Comparison of ENCODE assay signal across 1 cellular context in the genomic region with DNA sequence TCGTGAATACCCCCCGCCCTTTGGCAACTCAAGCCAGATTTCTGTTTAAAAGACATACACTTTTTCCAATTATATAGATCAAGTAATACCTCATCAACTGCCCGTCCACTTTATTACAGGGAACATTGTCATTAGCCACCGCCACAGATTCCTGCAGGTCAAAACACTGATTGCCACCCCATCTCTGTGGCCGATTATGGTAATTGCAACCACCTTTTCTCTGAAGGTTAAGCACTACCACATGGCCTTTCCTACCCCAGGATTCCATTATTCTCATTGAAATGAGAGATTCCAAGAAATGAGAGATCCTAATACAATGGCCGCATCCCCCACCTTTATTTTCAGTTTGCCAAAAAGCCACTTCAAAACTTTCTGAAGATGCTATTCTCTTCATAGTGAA.
TF ChIP-seq lines count a peak whose summit lies in the region.

No MANE protein-coding gene starts in this region.

TF ChIP-seq in HepG2, 621 proteins besides CTCF, POLR2A, EP300 and RAD21 (continued from another document):
- TF ChIP-seq, protein P1, sequence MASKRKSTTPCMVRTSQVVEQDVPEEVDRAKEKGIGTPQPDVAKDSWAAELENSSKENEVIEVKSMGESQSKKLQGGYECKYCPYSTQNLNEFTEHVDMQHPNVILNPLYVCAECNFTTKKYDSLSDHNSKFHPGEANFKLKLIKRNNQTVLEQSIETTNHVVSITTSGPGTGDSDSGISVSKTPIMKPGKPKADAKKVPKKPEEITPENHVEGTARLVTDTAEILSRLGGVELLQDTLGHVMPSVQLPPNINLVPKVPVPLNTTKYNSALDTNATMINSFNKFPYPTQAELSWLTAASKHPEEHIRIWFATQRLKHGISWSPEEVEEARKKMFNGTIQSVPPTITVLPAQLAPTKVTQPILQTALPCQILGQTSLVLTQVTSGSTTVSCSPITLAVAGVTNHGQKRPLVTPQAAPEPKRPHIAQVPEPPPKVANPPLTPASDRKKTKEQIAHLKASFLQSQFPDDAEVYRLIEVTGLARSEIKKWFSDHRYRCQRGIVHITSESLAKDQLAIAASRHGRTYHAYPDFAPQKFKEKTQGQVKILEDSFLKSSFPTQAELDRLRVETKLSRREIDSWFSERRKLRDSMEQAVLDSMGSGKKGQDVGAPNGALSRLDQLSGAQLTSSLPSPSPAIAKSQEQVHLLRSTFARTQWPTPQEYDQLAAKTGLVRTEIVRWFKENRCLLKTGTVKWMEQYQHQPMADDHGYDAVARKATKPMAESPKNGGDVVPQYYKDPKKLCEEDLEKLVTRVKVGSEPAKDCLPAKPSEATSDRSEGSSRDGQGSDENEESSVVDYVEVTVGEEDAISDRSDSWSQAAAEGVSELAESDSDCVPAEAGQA (IDR thresholded peaks at IDR 0.05; ENCODE audit: low read depth): no peak
- TF ChIP-seq, protein P1 (CRISPR knock-in tag; IDR thresholded peaks at IDR 0.05; ENCODE audit: borderline replicate concordance): no peak
- TF ChIP-seq, protein P2, sequence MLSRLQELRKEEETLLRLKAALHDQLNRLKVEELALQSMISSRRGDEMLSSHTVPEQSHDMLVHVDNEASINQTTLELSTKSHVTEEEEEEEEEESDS (CRISPR knock-in tag; IDR thresholded peaks at IDR 0.05; ENCODE audit: borderline replicate concordance): no peak
- TF ChIP-seq HIVEP1 (CRISPR knock-in tag; IDR thresholded peaks at IDR 0.05) (no peak), ZNF782 (CRISPR knock-in tag; IDR thresholded peaks at IDR 0.05; ENCODE audit: borderline replicate concordance) (no peak), GATAD1 (CRISPR knock-in tag; IDR thresholded peaks at IDR 0.05) (no peak), ZNF350 (CRISPR knock-in tag; IDR thresholded peaks at IDR 0.05; ENCODE audit: borderline replicate concordance, low read depth) (no peak), HNRNPUL1 (IDR thresholded peaks at IDR 0.05; ENCODE audit: low read depth, low read length) (no peak), MAFK (conservative IDR thresholded peaks at IDR 0.05 in 1 of 2, IDR thresholded peaks at IDR 0.05 in 1 of 2; ENCODE audit: low read length in 2 of 2) (no peak), TBP (CRISPR knock-in tag; IDR thresholded peaks at IDR 0.05) (no peak), TEAD2 (CRISPR knock-in tag; IDR thresholded peaks at IDR 0.05) (no peak), ZNF703 (CRISPR knock-in tag; IDR thresholded peaks at IDR 0.05; ENCODE audit: borderline replicate concordance) (no peak), ARID2 (CRISPR knock-in tag; IDR thresholded peaks at IDR 0.05; ENCODE audit: borderline replicate concordance) (no peak)
- TF ChIP-seq, protein P3, sequence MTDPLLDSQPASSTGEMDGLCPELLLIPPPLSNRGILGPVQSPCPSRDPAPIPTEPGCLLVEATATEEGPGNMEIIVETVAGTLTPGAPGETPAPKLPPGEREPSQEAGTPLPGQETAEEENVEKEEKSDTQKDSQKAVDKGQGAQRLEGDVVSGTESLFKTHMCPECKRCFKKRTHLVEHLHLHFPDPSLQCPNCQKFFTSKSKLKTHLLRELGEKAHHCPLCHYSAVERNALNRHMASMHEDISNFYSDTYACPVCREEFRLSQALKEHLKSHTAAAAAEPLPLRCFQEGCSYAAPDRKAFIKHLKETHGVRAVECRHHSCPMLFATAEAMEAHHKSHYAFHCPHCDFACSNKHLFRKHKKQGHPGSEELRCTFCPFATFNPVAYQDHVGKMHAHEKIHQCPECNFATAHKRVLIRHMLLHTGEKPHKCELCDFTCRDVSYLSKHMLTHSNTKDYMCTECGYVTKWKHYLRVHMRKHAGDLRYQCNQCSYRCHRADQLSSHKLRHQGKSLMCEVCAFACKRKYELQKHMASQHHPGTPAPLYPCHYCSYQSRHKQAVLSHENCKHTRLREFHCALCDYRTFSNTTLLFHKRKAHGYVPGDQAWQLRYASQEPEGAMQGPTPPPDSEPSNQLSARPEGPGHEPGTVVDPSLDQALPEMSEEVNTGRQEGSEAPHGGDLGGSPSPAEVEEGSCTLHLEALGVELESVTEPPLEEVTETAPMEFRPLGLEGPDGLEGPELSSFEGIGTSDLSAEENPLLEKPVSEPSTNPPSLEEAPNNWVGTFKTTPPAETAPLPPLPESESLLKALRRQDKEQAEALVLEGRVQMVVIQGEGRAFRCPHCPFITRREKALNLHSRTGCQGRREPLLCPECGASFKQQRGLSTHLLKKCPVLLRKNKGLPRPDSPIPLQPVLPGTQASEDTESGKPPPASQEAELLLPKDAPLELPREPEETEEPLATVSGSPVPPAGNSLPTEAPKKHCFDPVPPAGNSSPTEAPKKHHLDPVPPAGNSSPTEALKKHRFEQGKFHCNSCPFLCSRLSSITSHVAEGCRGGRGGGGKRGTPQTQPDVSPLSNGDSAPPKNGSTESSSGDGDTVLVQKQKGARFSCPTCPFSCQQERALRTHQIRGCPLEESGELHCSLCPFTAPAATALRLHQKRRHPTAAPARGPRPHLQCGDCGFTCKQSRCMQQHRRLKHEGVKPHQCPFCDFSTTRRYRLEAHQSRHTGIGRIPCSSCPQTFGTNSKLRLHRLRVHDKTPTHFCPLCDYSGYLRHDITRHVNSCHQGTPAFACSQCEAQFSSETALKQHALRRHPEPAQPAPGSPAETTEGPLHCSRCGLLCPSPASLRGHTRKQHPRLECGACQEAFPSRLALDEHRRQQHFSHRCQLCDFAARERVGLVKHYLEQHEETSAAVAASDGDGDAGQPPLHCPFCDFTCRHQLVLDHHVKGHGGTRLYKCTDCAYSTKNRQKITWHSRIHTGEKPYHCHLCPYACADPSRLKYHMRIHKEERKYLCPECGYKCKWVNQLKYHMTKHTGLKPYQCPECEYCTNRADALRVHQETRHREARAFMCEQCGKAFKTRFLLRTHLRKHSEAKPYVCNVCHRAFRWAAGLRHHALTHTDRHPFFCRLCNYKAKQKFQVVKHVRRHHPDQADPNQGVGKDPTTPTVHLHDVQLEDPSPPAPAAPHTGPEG (CRISPR knock-in tag; IDR thresholded peaks at IDR 0.05): no peak
- TF ChIP-seq, protein P4, sequence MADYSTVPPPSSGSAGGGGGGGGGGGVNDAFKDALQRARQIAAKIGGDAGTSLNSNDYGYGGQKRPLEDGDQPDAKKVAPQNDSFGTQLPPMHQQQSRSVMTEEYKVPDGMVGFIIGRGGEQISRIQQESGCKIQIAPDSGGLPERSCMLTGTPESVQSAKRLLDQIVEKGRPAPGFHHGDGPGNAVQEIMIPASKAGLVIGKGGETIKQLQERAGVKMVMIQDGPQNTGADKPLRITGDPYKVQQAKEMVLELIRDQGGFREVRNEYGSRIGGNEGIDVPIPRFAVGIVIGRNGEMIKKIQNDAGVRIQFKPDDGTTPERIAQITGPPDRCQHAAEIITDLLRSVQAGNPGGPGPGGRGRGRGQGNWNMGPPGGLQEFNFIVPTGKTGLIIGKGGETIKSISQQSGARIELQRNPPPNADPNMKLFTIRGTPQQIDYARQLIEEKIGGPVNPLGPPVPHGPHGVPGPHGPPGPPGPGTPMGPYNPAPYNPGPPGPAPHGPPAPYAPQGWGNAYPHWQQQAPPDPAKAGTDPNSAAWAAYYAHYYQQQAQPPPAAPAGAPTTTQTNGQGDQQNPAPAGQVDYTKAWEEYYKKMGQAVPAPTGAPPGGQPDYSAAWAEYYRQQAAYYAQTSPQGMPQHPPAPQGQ (CRISPR knock-in tag; IDR thresholded peaks at IDR 0.05; ENCODE audit: borderline replicate concordance): no peak
- TF ChIP-seq, protein P5, sequence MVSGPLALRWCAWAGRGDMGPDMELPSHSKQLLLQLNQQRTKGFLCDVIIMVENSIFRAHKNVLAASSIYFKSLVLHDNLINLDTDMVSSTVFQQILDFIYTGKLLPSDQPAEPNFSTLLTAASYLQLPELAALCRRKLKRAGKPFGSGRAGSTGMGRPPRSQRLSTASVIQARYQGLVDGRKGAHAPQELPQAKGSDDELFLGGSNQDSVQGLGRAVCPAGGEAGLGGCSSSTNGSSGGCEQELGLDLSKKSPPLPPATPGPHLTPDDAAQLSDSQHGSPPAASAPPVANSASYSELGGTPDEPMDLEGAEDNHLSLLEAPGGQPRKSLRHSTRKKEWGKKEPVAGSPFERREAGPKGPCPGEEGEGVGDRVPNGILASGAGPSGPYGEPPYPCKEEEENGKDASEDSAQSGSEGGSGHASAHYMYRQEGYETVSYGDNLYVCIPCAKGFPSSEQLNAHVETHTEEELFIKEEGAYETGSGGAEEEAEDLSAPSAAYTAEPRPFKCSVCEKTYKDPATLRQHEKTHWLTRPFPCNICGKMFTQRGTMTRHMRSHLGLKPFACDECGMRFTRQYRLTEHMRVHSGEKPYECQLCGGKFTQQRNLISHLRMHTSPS (CRISPR knock-in tag; IDR thresholded peaks at IDR 0.05; ENCODE audit: low read depth): no peak
